Comparison of ENCODE assay signal across 17 cellular contexts in the genomic region with DNA sequence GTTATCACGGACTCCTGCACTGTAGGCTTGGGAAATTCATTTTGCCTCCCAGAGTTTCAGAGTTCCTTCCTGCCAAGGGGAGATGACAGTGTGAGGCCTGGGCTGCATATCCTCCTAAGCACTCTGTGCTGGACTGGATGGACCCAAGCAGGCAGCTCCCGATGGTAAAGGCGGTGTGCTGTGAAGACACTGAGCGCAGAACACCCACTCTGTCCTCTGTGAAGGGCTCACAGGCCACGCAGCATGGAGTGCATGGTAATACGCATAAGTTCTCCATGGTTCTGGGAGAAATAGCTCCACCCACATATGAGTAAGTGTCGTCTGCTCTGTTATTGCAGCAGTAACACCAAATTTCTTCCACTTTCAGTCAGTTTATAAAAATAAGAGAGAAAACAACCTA.
"Had no signal": no experiment of that assay in that cellular context is flagged by ENCODE, and none has a peak within 500 bp of the region (broad histone marks: within the 10 kb centered on the region; RNA-seq: fewer than 3 reads in every experiment).

No MANE protein-coding gene starts in this region.

- DNase-seq: activated CD4-positive, alpha-beta T cell treated with anti-CD3 and anti-CD28 coated beads, Interleukin-2, amount 10 ng/mL, durations not matched to agents 7 days and 5 days; activated CD8-positive, alpha-beta T cell treated with anti-CD3 and anti-CD28 coated beads for 36 hours; activated gamma-delta T cell treated with Interleukin-2 at 50 U/mL for 16 hours; aorta; brain microvascular endothelial cell; effector memory CD8-positive, alpha-beta T cell; glutamatergic neuron; nephron progenitor cell; spleen; stimulated activated CD4-positive, alpha-beta T cell treated with anti-CD3 and anti-CD28 coated beads, Interleukin-4, amount 100 ng/mL, for 1 hour; stimulated activated naive CD4-positive, alpha-beta T cell had no signal

- H3K27ac Mint-ChIP-seq: activated CD4-positive, alpha-beta T cell treated with anti-CD3 and anti-CD28 coated beads, Interleukin-2, amount 10 ng/mL, durations not matched to agents 7 days and 5 days; activated CD8-positive, alpha-beta T cell treated with anti-CD3 and anti-CD28 coated beads for 36 hours; activated naive CD4-positive, alpha-beta T cell treated with anti-CD3 and anti-CD28 coated beads, Interleukin-2, amount 50 U/mL, for 24 hours; activated T-helper 1 cell treated with anti-CD3 and anti-CD28 coated beads, Interleukin-12 subunit alpha, Interleukin-12 subunit beta, Interleukin-2, Interleukin-4 antibody, amounts not matched to agents 30 ng/mL and 10 ng/mL and 1 ng/mL, durations not matched to agents 14 hours and 24 hours and 36 hours; effector memory CD8-positive, alpha-beta T cell; memory B cell had no signal

- H3K9me3 ChIP-seq: esophagus muscularis mucosa, spleen had no signal

- H3K4me1 ChIP-seq: spleen had no signal

- H3K36me3 Mint-ChIP-seq: activated naive CD4-positive, alpha-beta T cell treated with anti-CD3 and anti-CD28 coated beads, Interleukin-2, amount 50 U/mL, for 24 hours; memory B cell had no signal

- H3K4me2 ChIP-seq: hepatocyte had no signal

- H3K4me1 Mint-ChIP-seq: activated CD4-positive, alpha-beta T cell treated with anti-CD3 and anti-CD28 coated beads, Interleukin-2, amount 10 ng/mL, durations not matched to agents 7 days and 5 days; activated naive CD4-positive, alpha-beta T cell treated with anti-CD3 and anti-CD28 coated beads, Interleukin-2, amount 50 U/mL, for 24 hours had no signal

- H3K9me3 Mint-ChIP-seq: activated CD4-positive, alpha-beta T cell treated with anti-CD3 and anti-CD28 coated beads, Interleukin-2, amount 10 ng/mL, durations not matched to agents 7 days and 5 days; activated CD8-positive, alpha-beta T cell treated with anti-CD3 and anti-CD28 coated beads for 36 hours; activated naive CD4-positive, alpha-beta T cell treated with anti-CD3 and anti-CD28 coated beads, Interleukin-2, amount 50 U/mL, for 24 hours; activated T-helper 1 cell treated with anti-CD3 and anti-CD28 coated beads, Interleukin-12 subunit alpha, Interleukin-12 subunit beta, Interleukin-2, Interleukin-4 antibody, amounts not matched to agents 30 ng/mL and 10 ng/mL and 1 ng/mL, durations not matched to agents 14 hours and 24 hours and 36 hours; effector memory CD8-positive, alpha-beta T cell; memory B cell; nephron progenitor cell had no signal

- H3K36me3 ChIP-seq: brain microvascular endothelial cell, esophagus muscularis mucosa, spleen had no signal

- H3K27me3 ChIP-seq: brain microvascular endothelial cell, esophagus muscularis mucosa, hepatocyte had no signal

- H3K79me2 ChIP-seq: hepatocyte had no signal

- H3K4me3 ChIP-seq: dorsolateral prefrontal cortex, esophagus muscularis mucosa, hepatocyte, spleen had no signal

- H3K27ac ChIP-seq: brain microvascular endothelial cell, esophagus muscularis mucosa, hepatocyte, spleen had no signal

- H3K4me3 Mint-ChIP-seq: activated CD4-positive, alpha-beta T cell treated with anti-CD3 and anti-CD28 coated beads, Interleukin-2, amount 10 ng/mL, durations not matched to agents 7 days and 5 days; activated CD8-positive, alpha-beta T cell treated with anti-CD3 and anti-CD28 coated beads for 36 hours; activated naive CD4-positive, alpha-beta T cell treated with anti-CD3 and anti-CD28 coated beads, Interleukin-2, amount 50 U/mL, for 24 hours; activated T-helper 1 cell treated with anti-CD3 and anti-CD28 coated beads, Interleukin-12 subunit alpha, Interleukin-12 subunit beta, Interleukin-2, Interleukin-4 antibody, amounts not matched to agents 30 ng/mL and 10 ng/mL and 1 ng/mL, durations not matched to agents 14 hours and 24 hours and 36 hours; effector memory CD8-positive, alpha-beta T cell; memory B cell; nephron progenitor cell had no signal

- ATAC-seq: effector memory CD8-positive, alpha-beta T cell had no signal

- H2AFZ ChIP-seq: hepatocyte had no signal
